In the genomic region with DNA sequence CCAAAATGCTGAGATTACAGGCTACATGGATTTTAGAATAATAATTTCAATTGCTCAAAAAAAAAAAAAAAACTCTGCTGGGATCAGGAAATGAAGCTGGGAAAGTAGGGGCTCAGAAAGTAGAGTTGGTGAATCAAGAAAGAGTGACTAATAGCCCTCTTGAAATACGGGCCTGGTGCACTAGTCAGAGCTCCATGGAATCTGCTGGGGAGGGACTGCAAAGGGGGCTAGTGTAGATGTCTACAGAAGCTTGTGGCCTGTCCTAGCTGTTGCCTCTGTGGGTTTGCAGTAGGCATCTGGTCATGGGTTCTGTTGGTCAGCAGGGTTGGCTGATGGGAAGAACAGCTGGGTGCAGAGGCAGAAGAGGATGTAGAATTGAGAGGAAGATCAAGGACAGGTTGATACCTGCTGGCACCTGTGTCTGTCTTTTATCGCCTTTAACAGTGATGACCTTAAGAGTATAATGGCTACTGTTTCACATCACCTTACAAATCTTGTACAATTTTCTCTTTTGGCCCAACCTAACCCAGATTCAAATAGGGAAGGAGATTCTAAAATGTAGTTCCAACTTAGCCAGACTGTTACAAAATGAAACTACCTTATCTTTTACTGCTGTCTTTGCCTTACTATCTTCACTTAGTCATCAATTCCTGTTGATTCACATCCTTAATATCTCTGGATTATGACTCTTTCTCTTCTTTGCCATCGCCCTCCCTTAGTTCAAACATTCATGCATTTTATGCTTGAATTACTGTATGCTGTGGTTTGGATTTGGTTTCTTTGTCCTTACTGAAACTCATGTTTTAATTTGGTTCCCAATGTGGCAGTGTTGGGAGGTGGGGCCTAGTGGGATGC, we compare ENCODE assay signal across 17 cellular contexts.
DNase-seq lines count a peak whose midpoint lies in the region; ATAC-seq lines count a peak whose summit lies in the region.
"Had no signal": no experiment of that assay in that cellular context is flagged by ENCODE, and none has a peak within 500 bp of the region (broad histone marks: within the 10 kb centered on the region; RNA-seq: fewer than 3 reads in every experiment).

No MANE protein-coding gene starts in this region.

- no peaks in the 10 kb centered on the region for H3K27me3 ChIP-seq in rectal smooth muscle tissue (ENCODE audit: control insufficient read depth, insufficient read depth, low read length)
- H3K27me3 ChIP-seq: thyroid gland had no signal

- H3K4me1 ChIP-seq in rectal smooth muscle tissue (ENCODE audit: control insufficient read depth, insufficient read depth, low read length), result no peaks in the 10 kb centered on the region
- H3K4me1 ChIP-seq: thyroid gland had no signal

- peak; percentile 39 for DNase-seq in GM04503 (ENCODE audit: low read depth)
- DNase-seq in RKO (ENCODE audit: low spot score), result peak; percentile 12
- DNase-seq in activated CD4-positive, alpha-beta T cell treated with anti-CD3 and anti-CD28 coated beads for 1 hour, result no peak
- DNase-seq in occipital lobe (lab: John Stamatoyannopoulos, UW), result no peak
- DNase-seq in 8988T, result no peak
- DNase-seq: activated B cell treated with CpG ODN at 0.5 μM for 24 hours; activated naive CD4-positive, alpha-beta T cell treated with anti-CD3 and anti-CD28 coated beads, Interleukin-2, amount 50 U/mL, for 16 hours; CD4-positive, CD25-positive, alpha-beta regulatory T cell; central memory CD4-positive, alpha-beta T cell; DND-41; naive thymus-derived CD8-positive, alpha-beta T cell; NCI-H1092 treated with DMSO at 0.1 percent for 48 hours; stimulated activated CD8-positive, alpha-beta memory T cell treated with anti-CD3 and anti-CD28 coated beads, Interleukin-4, amount 100 ng/mL, for 48 hours; thyroid gland had no signal

- no peak overlapping the region for H3K9ac ChIP-seq in rectal smooth muscle tissue (ENCODE audit: low read length)

- no peaks in the 10 kb centered on the region for H3K36me3 ChIP-seq in rectal smooth muscle tissue (ENCODE audit: control insufficient read depth, insufficient read depth, low read length)
- H3K36me3 ChIP-seq: thyroid gland had no signal

- ATAC-seq in esophagus mucosa (peak; percentile 67), GM19023 (IDR thresholded peaks at IDR 0.05; ENCODE audit: unreplicated experiment) (no peak)
- ATAC-seq: naive thymus-derived CD8-positive, alpha-beta T cell had no signal

- H3K4me3 ChIP-seq in rectal smooth muscle tissue (ENCODE audit: low read length), result peak overlapping the region; percentile 6
- H3K4me3 ChIP-seq: thyroid gland had no signal

- no peak overlapping the region for H3K27ac ChIP-seq in rectal smooth muscle tissue (ENCODE audit: low read depth, low read length)
- H3K27ac ChIP-seq: thyroid gland had no signal

Comparison
In these comparisons a context has a peak if more than half of its experiments do, and no peak if none do; other contexts are left out.
1. DNase-seq: peak in GM04503 (single experiment) and RKO (single experiment); none in activated CD4-positive, alpha-beta T cell treated with anti-CD3 and anti-CD28 coated beads for 1 hour (single experiment), occipital lobe (single experiment) and 8988T (single experiment).